1 cellular context compared by ENCODE assay signal in genomic region chrX:40514376-40514775, GRCh38.
TF ChIP-seq lines count a peak whose summit lies in the region.

No MANE protein-coding gene starts in this region.

TF ChIP-seq in K562, 482 proteins besides CTCF, POLR2A, EP300 and RAD21 (continued from another document):
- no peak for TF ChIP-seq CEBPZ (IDR thresholded peaks at IDR 0.05; ENCODE audit: borderline replicate concordance, low read depth, low read length)
- no peak for TF ChIP-seq KLF10 (CRISPR knock-in tag; IDR thresholded peaks at IDR 0.05)
- TF ChIP-seq FOXP1 (CRISPR knock-in tag; IDR thresholded peaks at IDR 0.05): no peak
- peak; percentile 50 to 55; a peak in 3 of 4 replicates for TF ChIP-seq FOXK2 (conservative IDR thresholded peaks at IDR 0.05 in 1 of 2, IDR thresholded peaks at IDR 0.05 in 1 of 2; ENCODE audit: low read depth in 2 of 2)
- no peak for TF ChIP-seq ZNF143 (CRISPR knock-in tag; IDR thresholded peaks at IDR 0.05)
- TF ChIP-seq ZBTB49 (CRISPR knock-in tag; IDR thresholded peaks at IDR 0.05; ENCODE audit: borderline replicate concordance): no peak
- TF ChIP-seq JUND (IDR thresholded peaks at IDR 0.05; ENCODE audit: borderline replicate concordance, low read depth, low read length): no peak
- TF ChIP-seq JUND (tag; IDR thresholded peaks at IDR 0.05; ENCODE audit: borderline replicate concordance, low read depth, low read length): peak; percentile 41; the same call in 1 of the 3 replicates
- TF ChIP-seq HMBOX1 (IDR thresholded peaks at IDR 0.05): no peak
- no peak for TF ChIP-seq CREM (IDR thresholded peaks at IDR 0.05; ENCODE audit: low read depth)
- TF ChIP-seq SOX6 (IDR thresholded peaks at IDR 0.05): peak; percentile 38; the same call in 1 of the 2 replicates
- no peak for TF ChIP-seq CBFA2T2 (conservative IDR thresholded peaks at IDR 0.05)
- no peak for TF ChIP-seq ZNF41 (CRISPR knock-in tag; conservative IDR thresholded peaks at IDR 0.05)
- TF ChIP-seq SPI1 (IDR thresholded peaks at IDR 0.05; ENCODE audit: borderline replicate concordance, low read depth, low read length): no peak
- TF ChIP-seq FOSL1 (tag; conservative IDR thresholded peaks at IDR 0.05): peak; percentile 62
- no peak for TF ChIP-seq ZBTB26 (CRISPR knock-in tag; IDR thresholded peaks at IDR 0.05)
- TF ChIP-seq TFE3 (CRISPR knock-in tag; IDR thresholded peaks at IDR 0.05): peak; percentile 29; the same call in 1 of the 2 replicates
- TF ChIP-seq BHLHE40 (IDR thresholded peaks at IDR 0.05; ENCODE audit: low read length): peak; percentile 70
- TF ChIP-seq FOXM1 (IDR thresholded peaks at IDR 0.05; ENCODE audit: low read depth): no peak
- TF ChIP-seq FOXM1 (CRISPR knock-in tag; IDR thresholded peaks at IDR 0.05; ENCODE audit: low read depth): no peak
- no peak for TF ChIP-seq IFI16 (CRISPR knock-in tag; IDR thresholded peaks at IDR 0.05)
- TF ChIP-seq CBFA2T3 (IDR thresholded peaks at IDR 0.05): peak; percentile 24; the same call in 1 of the 2 replicates
- peak; percentile 25; the same call in 1 of the 2 replicates for TF ChIP-seq ARID1B (IDR thresholded peaks at IDR 0.05)
- TF ChIP-seq ZNF507 (tag; conservative IDR thresholded peaks at IDR 0.05): no peak
- no peak for TF ChIP-seq L3MBTL2 (IDR thresholded peaks at IDR 0.05)
- no peak for TF ChIP-seq C11orf30 (IDR thresholded peaks at IDR 0.05; ENCODE audit: low read depth)
- TF ChIP-seq SMARCC2 (IDR thresholded peaks at IDR 0.05; ENCODE audit: low read depth): no peak
- TF ChIP-seq ZKSCAN8 (CRISPR knock-in tag; IDR thresholded peaks at IDR 0.05): no peak
- TF ChIP-seq FOS (IDR thresholded peaks at IDR 0.05; ENCODE audit: extremely low read depth, insufficient read length): no peak
- TF ChIP-seq SMAD1 (IDR thresholded peaks at IDR 0.05; ENCODE audit: low read depth, low read length, partially characterized antibody): no peak
- no peak for TF ChIP-seq E2F6 (IDR thresholded peaks at IDR 0.05; ENCODE audit: borderline replicate concordance in 1 of 2, extremely low read depth in 1 of 2, insufficient read depth in 1 of 2, insufficient read length in 1 of 2, low read depth in 1 of 2, low read length in 1 of 2, poor library complexity in 1 of 2, severe bottlenecking in 1 of 2)
- peak; percentile 62; the same call in 1 of the 2 replicates for TF ChIP-seq ADNP (tag; IDR thresholded peaks at IDR 0.05)
- no peak for TF ChIP-seq FIP1L1 (IDR thresholded peaks at IDR 0.05; ENCODE audit: low read depth, low read length, poor library complexity, severe bottlenecking)
- TF ChIP-seq ATF4 (CRISPR knock-in tag; IDR thresholded peaks at IDR 0.05): no peak
- TF ChIP-seq KAT8 (IDR thresholded peaks at IDR 0.05; ENCODE audit: low read depth): no peak
- no peak for TF ChIP-seq ZNF431 (CRISPR knock-in tag; IDR thresholded peaks at IDR 0.05)
- peak; percentile 72 to 90 for TF ChIP-seq FOXA3 (CRISPR knock-in tag; conservative IDR thresholded peaks at IDR 0.05 in 1 of 2, IDR thresholded peaks at IDR 0.05 in 1 of 2)
- no peak for TF ChIP-seq ZNF785 (CRISPR knock-in tag; IDR thresholded peaks at IDR 0.05)
